ENCODE assay signal across 11 cellular contexts in genomic region chr2:159098815-159099455, GRCh38.
DNase-seq lines count a peak whose midpoint lies in the region; ATAC-seq, FAIRE-seq and TF ChIP-seq lines count a peak whose summit lies in the region.
"Had no signal": no experiment of that assay in that cellular context is flagged by ENCODE, and none has a peak within 500 bp of the region (broad histone marks: within the 10 kb centered on the region; RNA-seq: fewer than 3 reads in every experiment).

No MANE protein-coding gene starts in this region.

- no peak overlapping the region for H2BK15ac ChIP-seq in mesendoderm (replicated peaks; ENCODE audit: low read depth)

- intact Hi-C loops in GM12878 (cut with micrococcal nuclease; ENCODE audit: unreplicated experiment), result no loop called here

- no peak overlapping the region for H3K23ac ChIP-seq in mesendoderm (ENCODE audit: low read length)

- SMC1A ChIA-PET in GM12878 (lab: Charles Lee; ENCODE audit: uncharacterized antibody, unreplicated experiment), result no interaction called here

- H2BK5ac ChIP-seq in mesendoderm (ENCODE audit: low read length), result no peak overlapping the region

- no peak overlapping the region for H3K27ac Mint-ChIP-seq in T-helper 2 cell treated with Interferon-gamma antibody and Interleukin-4, amounts not matched to agents 5 μg/mL and 100 μg/mL, for 36 hours
- H3K27ac Mint-ChIP-seq: activated CD4-positive, alpha-beta memory T cell treated with anti-CD3 and anti-CD28 coated beads, Interleukin-2, amount 10 ng/mL, durations not matched to agents 7 days and 5 days had no signal

- H3K4ac ChIP-seq in mesendoderm (ENCODE audit: low read depth, low read length), result no peak overlapping the region

- no peak overlapping the region for H3K56ac ChIP-seq in mesendoderm (ENCODE audit: low read length)

- CTCF ChIA-PET in GM12878 (lab: Yijun Ruan, JAX), result interaction anchor here (1.1 kb wide), 1 partner anchor 20 kb away, joined by 4 read pairs; no protein-coding TSS in a partner anchor

- no peak for TF ChIP-seq EP300 in GM12878 (IDR thresholded peaks at IDR 0.05; ENCODE audit: borderline replicate concordance in 1 of 2, control insufficient read depth in 1 of 2, low read depth in 2 of 2, low read length in 2 of 2)

- H3K4me3 Mint-ChIP-seq in T-helper 2 cell treated with Interferon-gamma antibody and Interleukin-4, amounts not matched to agents 5 μg/mL and 100 μg/mL, for 36 hours, result no peak overlapping the region
- H3K4me3 Mint-ChIP-seq: activated CD4-positive, alpha-beta memory T cell treated with anti-CD3 and anti-CD28 coated beads, Interleukin-2, amount 10 ng/mL, durations not matched to agents 7 days and 5 days had no signal

- no peak overlapping the region for H3K9ac ChIP-seq in GM12878 (ENCODE audit: control insufficient read depth, insufficient read depth, low read length)
- H3K9ac ChIP-seq in mesendoderm (ENCODE audit: low read length), result no peak overlapping the region

- no peaks in the 10 kb centered on the region for H3K79me2 ChIP-seq in GM12878 (ENCODE audit: control insufficient read depth, insufficient read depth, low read length)
- no peaks in the 10 kb centered on the region for H3K79me2 ChIP-seq in mesendoderm (ENCODE audit: control insufficient read depth, insufficient read depth, low read length)

- no peak overlapping the region for H2AFZ ChIP-seq in GM12878 (ENCODE audit: control insufficient read depth, low read depth, low read length)

- H3K27me3 Mint-ChIP-seq in T-helper 2 cell treated with Interferon-gamma antibody and Interleukin-4, amounts not matched to agents 5 μg/mL and 100 μg/mL, for 36 hours (ENCODE audit: low read depth), result no peaks in the 10 kb centered on the region

- no peak for FAIRE-seq in GM12878 (lab: Jason Lieb, UNC)

- TF ChIP-seq CTCF in 22Rv1 (IDR thresholded peaks at IDR 0.05) (no peak), GM12878 (IDR thresholded peaks at IDR 0.05 in 2 of 3, conservative IDR thresholded peaks at IDR 0.05 in 1 of 3; ENCODE audit: control insufficient read depth in 2 of 3, extremely low read depth in 1 of 3, insufficient read depth in 1 of 3, low read depth in 3 of 3, low read length in 3 of 3) (no peak)

- no peaks in the 10 kb centered on the region for H3K27me3 ChIP-seq in GM12878 (replicated peaks in 1 of 2; ENCODE audit: control insufficient read depth in 2 of 2, insufficient read depth in 2 of 2, low read length in 1 of 2)
- no peaks in the 10 kb centered on the region for H3K27me3 ChIP-seq in mesendoderm (ENCODE audit: insufficient read depth, low read length, poor library complexity)

- H3K9me3 ChIP-seq in GM12878 (replicated peaks; ENCODE audit: control insufficient read depth, insufficient read depth, low read length), result peaks cover 12% of the 10 kb centered on the region; the same call in 2 of the 3 replicates

- POLR2A ChIA-PET in GM12878 (lab: Charles Lee), result no interaction called here

- 48% methylated on average over 4 of the region's 4 CpGs for WGBS in GM12878 (ENCODE audit: insufficient coverage, insufficient replicate concordance, low lambda C conversion rate, missing lambda C conversion rate)
- WGBS in mesendoderm (ENCODE audit: extremely low coverage, insufficient coverage, low lambda C conversion rate), result no CpG with 5 or more reads among the region's 4 CpGs

- H3K4me3 ChIP-seq in GM12878, result no peak overlapping the region
- no peak overlapping the region for H3K4me3 ChIP-seq in mesendoderm (ENCODE audit: low read length)

- no TSS peak for BruUV-seq in GM12878 (replicated peaks; lab: Mats Ljungman, UMichigan)

- H3K18ac ChIP-seq in mesendoderm (ENCODE audit: low read length), result no peak overlapping the region

- H3K27ac ChIP-seq in 22Rv1 (peak overlapping the region; percentile 34; the same call in 1 of the 2 replicates), GM12878 (ENCODE audit: control insufficient read depth, insufficient read depth) (no peak overlapping the region), mesendoderm (ENCODE audit: low read depth, low read length) (no peak overlapping the region)

- no peak overlapping the region for H4K5ac ChIP-seq in mesendoderm (ENCODE audit: low read length)

- H2AK5ac ChIP-seq in mesendoderm (ENCODE audit: low read length), result no peak overlapping the region

- in situ Hi-C loops in GM12878 (cut with MboI), result no loop called here

- no peak for TF ChIP-seq RAD21 in GM12878 (IDR thresholded peaks at IDR 0.05; ENCODE audit: insufficient read depth, low read depth, low read length)

- H3K4me2 ChIP-seq in GM12878 (ENCODE audit: control insufficient read depth, insufficient read depth) (no peak overlapping the region), mesendoderm (ENCODE audit: low read length) (no peak overlapping the region)

- no peak for TF ChIP-seq POLR2A in GM12878 (IDR thresholded peaks at IDR 0.05; ENCODE audit: low read depth, low read length)

- peaks cover 16% of the 10 kb centered on the region for H3K9me3 Mint-ChIP-seq in T-helper 2 cell treated with Interferon-gamma antibody and Interleukin-4, amounts not matched to agents 5 μg/mL and 100 μg/mL, for 36 hours

- H3K4me1 ChIP-seq in GM12878 (ENCODE audit: control insufficient read depth, insufficient read depth, low read length), result no peaks in the 10 kb centered on the region
- peaks cover 2% of the 10 kb centered on the region for H3K4me1 ChIP-seq in mesendoderm (ENCODE audit: control insufficient read depth, low read depth, low read length)

- H4K20me1 ChIP-seq in GM12878 (ENCODE audit: control insufficient read depth, insufficient read depth), result no peaks in the 10 kb centered on the region

- H3K79me1 ChIP-seq in mesendoderm (ENCODE audit: low read length), result no peaks in the 10 kb centered on the region

- RAD21 ChIA-PET in GM12878 (lab: Charles Lee; ENCODE audit: unreplicated experiment), result no interaction called here

- peak; percentile 49 for ATAC-seq in HG02938 (IDR thresholded peaks at IDR 0.05; ENCODE audit: unreplicated experiment)
- peak; percentile 76 for ATAC-seq in GM12878
- ATAC-seq in GM19328 (IDR thresholded peaks at IDR 0.05; ENCODE audit: unreplicated experiment), result no peak
- no peak for ATAC-seq in GM21526 (IDR thresholded peaks at IDR 0.05; ENCODE audit: low FRiP score, unreplicated experiment)

- DNase-seq in GM12878 (ENCODE audit: low read depth, low spot score) (no peak), mesendoderm (peak; percentile 60), mesenteric fat pad (ENCODE audit: low spot score) (no peak)
- no peak for DNase-seq in T-helper 2 cell treated with Interferon-gamma antibody and Interleukin-4, amounts not matched to agents 5 μg/mL and 100 μg/mL, for 36 hours (ENCODE audit: low spot score)
- DNase-seq: activated CD4-positive, alpha-beta memory T cell treated with anti-CD3 and anti-CD28 coated beads, Interleukin-2, amount 10 ng/mL, durations not matched to agents 7 days and 5 days; H7; NCI-H2081 had no signal

- H3K4me1 Mint-ChIP-seq in T-helper 2 cell treated with Interferon-gamma antibody and Interleukin-4, amounts not matched to agents 5 μg/mL and 100 μg/mL, for 36 hours (ENCODE audit: low read depth), result peaks cover 6% of the 10 kb centered on the region

- no peaks in the 10 kb centered on the region for H3K36me3 Mint-ChIP-seq in T-helper 2 cell treated with Interferon-gamma antibody and Interleukin-4, amounts not matched to agents 5 μg/mL and 100 μg/mL, for 36 hours (ENCODE audit: low read depth)

- H3K36me3 ChIP-seq in GM12878 (ENCODE audit: control insufficient read depth in 2 of 2, insufficient read depth in 2 of 2, low read length in 1 of 2), result no peaks in the 10 kb centered on the region
- no peaks in the 10 kb centered on the region for H3K36me3 ChIP-seq in mesendoderm (ENCODE audit: control insufficient read depth, insufficient read depth, low read length)

- H4K8ac ChIP-seq in mesendoderm (ENCODE audit: low read depth, low read length), result no peak overlapping the region

- H2BK120ac ChIP-seq in mesendoderm (ENCODE audit: low read depth, low read length), result no peak overlapping the region

TF ChIP-seq in GM12878, 131 proteins besides CTCF, POLR2A, EP300 and RAD21:
- TF ChIP-seq REST (IDR thresholded peaks at IDR 0.05; ENCODE audit: low read depth, low read length) (no peak), JUNB (IDR thresholded peaks at IDR 0.05) (peak; percentile 36; the same call in 1 of the 2 replicates), STAT1 (conservative IDR thresholded peaks at IDR 0.05) (no peak), ZNF217 (IDR thresholded peaks at IDR 0.05) (no peak), RUNX3 (IDR thresholded peaks at IDR 0.05; ENCODE audit: low read length) (peak; percentile 49; the same call in 1 of the 2 replicates), CBX5 (IDR thresholded peaks at IDR 0.05; ENCODE audit: low read depth) (no peak)

Comparison
In these comparisons a context has a peak if more than half of its experiments do, and no peak if none do; other contexts are left out.
1. ATAC-seq: peak in HG02938 (single experiment) and GM12878 (single experiment); none in GM19328 (single experiment) and GM21526 (single experiment).